In the genomic region with DNA sequence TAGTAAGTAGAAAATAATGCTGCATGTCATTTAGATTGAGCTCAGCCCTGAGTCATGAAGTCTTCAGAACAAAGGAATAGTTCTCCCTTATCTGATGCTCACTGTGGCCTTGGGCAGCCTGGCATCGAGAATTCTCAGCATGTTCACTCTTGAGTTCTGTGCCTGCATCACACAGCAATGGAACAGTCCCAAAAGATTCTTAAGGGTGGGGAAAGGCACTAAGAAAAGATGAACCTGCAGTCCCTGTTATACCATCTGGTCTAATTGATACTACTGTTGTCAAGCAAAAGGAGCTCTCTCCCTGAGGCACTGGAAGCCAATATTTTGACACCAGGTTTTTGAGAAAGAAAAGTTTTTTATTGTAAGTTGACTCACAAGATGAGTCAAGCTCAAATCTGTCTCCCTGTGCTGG, we compare ENCODE assay signal across 19 cellular contexts. TPM values are rescaled to one million over a fixed set of nuclear protein-coding genes. Genes with fewer than 3 reads are reported as not detected.
DNase-seq lines count a peak whose midpoint lies in the region; ATAC-seq and TF ChIP-seq lines count a peak whose summit lies in the region.
"Had no signal": no experiment of that assay in that cellular context is flagged by ENCODE, and none has a peak within 500 bp of the region (broad histone marks: within the 10 kb centered on the region; RNA-seq: fewer than 3 reads in every experiment).

No MANE protein-coding gene starts in this region.

- TF ChIP-seq CTCF in natural killer cell (IDR thresholded peaks at IDR 0.05): no peak

- H3K27ac Mint-ChIP-seq in IgD-negative memory B cell (peak overlapping the region; percentile 4 to 55 (median 15)), natural killer cell (peak overlapping the region; percentile 3 to 46)
- H3K27ac Mint-ChIP-seq in effector memory CD8-positive, alpha-beta T cell: peak overlapping the region; percentile 68 to 83
- H3K27ac Mint-ChIP-seq: activated T-helper 2 cell treated with anti-CD3 and anti-CD28 coated beads, Interferon-gamma antibody, Interleukin-2, Interleukin-4, amounts not matched to agents 10 μg/mL and 5 μg/mL and 100 μg/mL, durations not matched to agents 14 hours and 24 hours and 36 hours; T-helper 1 cell treated with Interleukin-12 subunit alpha and Interleukin-12 subunit beta and Interleukin-4 antibody, amounts not matched to agents 30 μg/mL and 1 μg/mL, for 36 hours had no signal

- intact Hi-C loops in natural killer cell (cut with micrococcal nuclease): no loop called here

- no peaks in the 10 kb centered on the region for H3K9me3 Mint-ChIP-seq in IgD-negative memory B cell
- H3K9me3 Mint-ChIP-seq in effector memory CD8-positive, alpha-beta T cell: no peaks in the 10 kb centered on the region
- no peaks in the 10 kb centered on the region for H3K9me3 Mint-ChIP-seq in natural killer cell
- H3K9me3 Mint-ChIP-seq: neural crest cell had no signal

- DNase-seq in EH (ENCODE audit: low read depth): peak; percentile 18
- DNase-seq in effector memory CD8-positive, alpha-beta T cell: no peak
- DNase-seq in natural killer cell: no peak
- DNase-seq in NOMO-1 treated with DMSO at 0.1 percent for 48 hours (lab: John Stamatoyannopoulos, UW; ENCODE audit: unreplicated experiment): no peak
- no peak for DNase-seq in NAMALWA (ENCODE audit: low spot score)
- DNase-seq in NCI-H69 (lab: John Stamatoyannopoulos, UW): no peak
- DNase-seq: activated CD4-positive, alpha-beta T cell treated with anti-CD3 and anti-CD28 coated beads for 4 hours; heart right ventricle; Karpas-422; NCI-H146; NCI-H526; right cardiac atrium; stimulated activated CD4-positive, alpha-beta T cell treated with anti-CD3 and anti-CD28 coated beads, Interleukin-4, amount 100 ng/mL, for 24 hours; uterus had no signal

- H3K4me1 Mint-ChIP-seq in IgD-negative memory B cell (peaks cover 0 to 3% (median 0%) of the 10 kb centered on the region in 3 donors), natural killer cell (peaks cover 21 to 27% of the 10 kb centered on the region in 2 donors)
- H3K4me1 Mint-ChIP-seq in effector memory CD8-positive, alpha-beta T cell (ENCODE audit: low read depth in 2 of 2): peaks cover 5 to 7% of the 10 kb centered on the region in 2 donors
- H3K4me1 Mint-ChIP-seq: neural crest cell had no signal

- no peak for ATAC-seq in effector memory CD8-positive, alpha-beta T cell (replicated peaks)
- ATAC-seq in natural killer cell: no peak
- ATAC-seq: HCT116, heart right ventricle, right cardiac atrium had no signal

- H3K27me3 Mint-ChIP-seq in IgD-negative memory B cell (no peaks in the 10 kb centered on the region), natural killer cell (ENCODE audit: low read depth in 2 of 2) (no peaks in the 10 kb centered on the region)
- H3K27me3 Mint-ChIP-seq in effector memory CD8-positive, alpha-beta T cell: no peaks in the 10 kb centered on the region

- H3K36me3 Mint-ChIP-seq in IgD-negative memory B cell: peaks cover 2% of the 10 kb centered on the region
- peaks cover 22% of the 10 kb centered on the region for H3K36me3 Mint-ChIP-seq in effector memory CD8-positive, alpha-beta T cell (ENCODE audit: insufficient read depth)
- H3K36me3 Mint-ChIP-seq in natural killer cell: no peaks in the 10 kb centered on the region

- no peak overlapping the region for H3K4me3 Mint-ChIP-seq in IgD-negative memory B cell
- no peak overlapping the region for H3K4me3 Mint-ChIP-seq in effector memory CD8-positive, alpha-beta T cell
- no peak overlapping the region for H3K4me3 Mint-ChIP-seq in natural killer cell
- H3K4me3 Mint-ChIP-seq: neural crest cell; T-helper 1 cell treated with Interleukin-12 subunit alpha and Interleukin-12 subunit beta and Interleukin-4 antibody, amounts not matched to agents 30 μg/mL and 1 μg/mL, for 36 hours had no signal

RNA-seq across cellular contexts. Expression of a gene that starts 38.2 kb away (rescaled TPM):
- polyA plus RNA-seq in IgD-negative memory B cell: 54.8 TPM
- total RNA-seq in natural killer cell: 10 to 100 TPM; 29.4 to 36.9 (median 32.9) TPM

RNA-seq across cellular contexts. Expression of a gene that starts 41.3 kb away (rescaled TPM):
- polyA plus RNA-seq in IgD-negative memory B cell: 204 TPM
- total RNA-seq in natural killer cell: 100 to 1,000 TPM; 221 to 256 (median 232) TPM

RNA-seq across cellular contexts. Expression of a gene that starts 59.7 kb away (rescaled TPM):
- 14.0 TPM for polyA plus RNA-seq in IgD-negative memory B cell
- total RNA-seq in natural killer cell: 10 to 100 TPM; 27.9 to 40.2 (median 28.0) TPM

Comparison
In these comparisons a context has a peak if more than half of its experiments do, and no peak if none do; other contexts are left out.
1. H3K27ac Mint-ChIP-seq: peak in every context shown above with its lines; median percentile 76 in effector memory CD8-positive, alpha-beta T cell; 24 in natural killer cell; 15 in IgD-negative memory B cell.